In the genomic region with DNA sequence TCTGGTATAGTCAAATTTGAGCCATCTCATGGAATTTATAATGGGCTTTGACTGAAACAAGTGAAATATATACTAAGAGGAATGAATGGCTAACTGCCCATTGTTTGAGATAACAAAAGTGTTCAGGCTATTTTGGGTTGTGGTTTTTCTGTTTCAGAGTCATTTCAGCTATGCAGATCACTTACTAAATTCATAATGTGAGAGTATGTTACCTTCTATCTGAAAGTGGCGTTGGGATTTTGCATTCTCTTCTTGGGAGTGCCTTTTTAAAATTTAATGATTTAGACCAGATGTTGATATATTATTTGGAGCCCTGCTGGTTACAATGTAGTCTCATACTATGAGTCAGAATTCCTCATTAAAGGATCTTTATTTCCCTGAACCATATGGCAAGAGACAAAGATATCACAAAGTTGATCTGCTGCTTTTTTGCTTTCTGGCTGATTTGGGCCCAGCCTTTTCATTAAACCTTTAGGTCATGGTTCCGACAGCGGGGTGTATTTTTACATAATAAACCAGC, we compare ENCODE assay signal across 11 cellular contexts. TPM values are rescaled to one million over a fixed set of nuclear protein-coding genes. Genes with fewer than 3 reads are reported as not detected.
DNase-seq lines count a peak whose midpoint lies in the region; ATAC-seq and TF ChIP-seq lines count a peak whose summit lies in the region.
"Had no signal": no experiment of that assay in that cellular context is flagged by ENCODE, and none has a peak within 500 bp of the region (broad histone marks: within the 10 kb centered on the region; RNA-seq: fewer than 3 reads in every experiment).

No MANE protein-coding gene starts in this region.

- ATAC-seq in HG02973 (IDR thresholded peaks at IDR 0.05; ENCODE audit: unreplicated experiment) (peak; percentile 59), HG02840 (IDR thresholded peaks at IDR 0.05; ENCODE audit: low FRiP score, unreplicated experiment) (no peak), HG03342 (IDR thresholded peaks at IDR 0.05; ENCODE audit: unreplicated experiment) (no peak), left colon (no peak)

- H3K27ac Mint-ChIP-seq in nephron: peak overlapping the region; percentile 67 to 83 (median 82)
- H3K27ac Mint-ChIP-seq in T-helper 2 cell treated with Interferon-gamma antibody and Interleukin-4, amounts not matched to agents 5 μg/mL and 100 μg/mL, for 36 hours: no peak overlapping the region
- H3K27ac Mint-ChIP-seq: activated T-cell treated with anti-CD3 and anti-CD28 coated beads, Interleukin-2, amount 50 U/mL, for 24 hours had no signal

- H3K9ac ChIP-seq in SU-DHL-6 (ENCODE audit: low read length): peak overlapping the region; percentile 20

- in situ Hi-C loops in GM13976 (cut with MboI; ENCODE audit: low sequenced_read_pairs, unreplicated experiment): no loop called here

- H3K4me3 ChIP-seq in SU-DHL-6 (ENCODE audit: insufficient read depth, low read length, poor library complexity, severe bottlenecking): peak overlapping the region; percentile 14
- H3K4me3 ChIP-seq: upper lobe of left lung had no signal

- peaks cover 42% of the 10 kb centered on the region for H3K4me1 Mint-ChIP-seq in nephron
- peaks cover 42% of the 10 kb centered on the region for H3K4me1 Mint-ChIP-seq in T-helper 2 cell treated with Interferon-gamma antibody and Interleukin-4, amounts not matched to agents 5 μg/mL and 100 μg/mL, for 36 hours (ENCODE audit: low read depth)

- DNase-seq in GM13976 (ENCODE audit: low spot score) (peak; percentile 65), left colon (no peak)
- DNase-seq in T-helper 2 cell treated with Interferon-gamma antibody and Interleukin-4, amounts not matched to agents 5 μg/mL and 100 μg/mL, for 36 hours (ENCODE audit: low spot score): no peak
- DNase-seq: activated T-cell treated with anti-CD3 and anti-CD28 coated beads, Interleukin-2, amount 50 U/mL, for 24 hours; midbrain; upper lobe of left lung had no signal

- intact Hi-C loops in left colon (cut with DNase I, micrococcal nuclease): no loop called here

- H3K9me3 ChIP-seq in SU-DHL-6 (ENCODE audit: insufficient read depth, low read length): no peaks in the 10 kb centered on the region
- H3K9me3 ChIP-seq: upper lobe of left lung had no signal

- no peak overlapping the region for H2AFZ ChIP-seq in SU-DHL-6 (ENCODE audit: low read depth, low read length, severe bottlenecking)

- H3K36me3 Mint-ChIP-seq in nephron (ENCODE audit: low read depth): peaks cover 7% of the 10 kb centered on the region
- H3K36me3 Mint-ChIP-seq in T-helper 2 cell treated with Interferon-gamma antibody and Interleukin-4, amounts not matched to agents 5 μg/mL and 100 μg/mL, for 36 hours (ENCODE audit: low read depth): peaks cover 19% of the 10 kb centered on the region

- H3K9me3 Mint-ChIP-seq in nephron: no peaks in the 10 kb centered on the region
- no peaks in the 10 kb centered on the region for H3K9me3 Mint-ChIP-seq in T-helper 2 cell treated with Interferon-gamma antibody and Interleukin-4, amounts not matched to agents 5 μg/mL and 100 μg/mL, for 36 hours
- H3K9me3 Mint-ChIP-seq: activated T-cell treated with anti-CD3 and anti-CD28 coated beads, Interleukin-2, amount 50 U/mL, for 24 hours had no signal

- no peak for TF ChIP-seq CTCF in GM13976 (IDR thresholded peaks at IDR 0.05; ENCODE audit: borderline replicate concordance, control extremely low read depth, extremely low read depth, insufficient read depth, missing control alignments)
- no peak for TF ChIP-seq CTCF in SU-DHL-6 (IDR thresholded peaks at IDR 0.05; ENCODE audit: insufficient read depth, low read length, poor library complexity, severe bottlenecking)
- no peak for TF ChIP-seq CTCF in nephron (IDR thresholded peaks at IDR 0.05; ENCODE audit: unreplicated experiment in 3 of 3)

- H3K4me3 Mint-ChIP-seq in nephron: peak overlapping the region in 1 of 3 experiments; percentile 34
- no peak overlapping the region for H3K4me3 Mint-ChIP-seq in T-helper 2 cell treated with Interferon-gamma antibody and Interleukin-4, amounts not matched to agents 5 μg/mL and 100 μg/mL, for 36 hours
- H3K4me3 Mint-ChIP-seq: activated T-cell treated with anti-CD3 and anti-CD28 coated beads, Interleukin-2, amount 50 U/mL, for 24 hours had no signal

- H4K20me1 ChIP-seq in SU-DHL-6 (ENCODE audit: low read depth, low read length): no peaks in the 10 kb centered on the region

- peaks cover 29% of the 10 kb centered on the region for H3F3A ChIP-seq in SU-DHL-6 (ENCODE audit: insufficient read depth)

- H3K27me3 Mint-ChIP-seq in nephron (ENCODE audit: low read depth): no peaks in the 10 kb centered on the region
- no peaks in the 10 kb centered on the region for H3K27me3 Mint-ChIP-seq in T-helper 2 cell treated with Interferon-gamma antibody and Interleukin-4, amounts not matched to agents 5 μg/mL and 100 μg/mL, for 36 hours (ENCODE audit: low read depth)
- H3K27me3 Mint-ChIP-seq: activated T-cell treated with anti-CD3 and anti-CD28 coated beads, Interleukin-2, amount 50 U/mL, for 24 hours had no signal

- no peaks in the 10 kb centered on the region for H3K9me2 ChIP-seq in SU-DHL-6 (replicated peaks; ENCODE audit: insufficient read depth, low read length)

- no peaks in the 10 kb centered on the region for H3K36me3 ChIP-seq in SU-DHL-6 (ENCODE audit: low read length)

- H3K27me3 ChIP-seq in SU-DHL-6 (ENCODE audit: low read length): no peaks in the 10 kb centered on the region
- H3K27me3 ChIP-seq: upper lobe of left lung had no signal

- H3K4me2 ChIP-seq in SU-DHL-6 (ENCODE audit: low read depth, low read length, poor library complexity, severe bottlenecking): peak overlapping the region; percentile 71

- peak overlapping the region; percentile 89 for H3K27ac ChIP-seq in SU-DHL-6 (ENCODE audit: low read depth, low read length)

- peaks cover 58% of the 10 kb centered on the region for H3K79me2 ChIP-seq in SU-DHL-6 (ENCODE audit: insufficient read depth, low read length)

RNA-seq across cellular contexts. Expression of gene VCL, which starts 10.4 kb away (rescaled TPM):
- 100 to 1,000 TPM; 122 to 123 TPM for total RNA-seq in left colon
